1 cellular context compared by ENCODE assay signal in the genomic region with DNA sequence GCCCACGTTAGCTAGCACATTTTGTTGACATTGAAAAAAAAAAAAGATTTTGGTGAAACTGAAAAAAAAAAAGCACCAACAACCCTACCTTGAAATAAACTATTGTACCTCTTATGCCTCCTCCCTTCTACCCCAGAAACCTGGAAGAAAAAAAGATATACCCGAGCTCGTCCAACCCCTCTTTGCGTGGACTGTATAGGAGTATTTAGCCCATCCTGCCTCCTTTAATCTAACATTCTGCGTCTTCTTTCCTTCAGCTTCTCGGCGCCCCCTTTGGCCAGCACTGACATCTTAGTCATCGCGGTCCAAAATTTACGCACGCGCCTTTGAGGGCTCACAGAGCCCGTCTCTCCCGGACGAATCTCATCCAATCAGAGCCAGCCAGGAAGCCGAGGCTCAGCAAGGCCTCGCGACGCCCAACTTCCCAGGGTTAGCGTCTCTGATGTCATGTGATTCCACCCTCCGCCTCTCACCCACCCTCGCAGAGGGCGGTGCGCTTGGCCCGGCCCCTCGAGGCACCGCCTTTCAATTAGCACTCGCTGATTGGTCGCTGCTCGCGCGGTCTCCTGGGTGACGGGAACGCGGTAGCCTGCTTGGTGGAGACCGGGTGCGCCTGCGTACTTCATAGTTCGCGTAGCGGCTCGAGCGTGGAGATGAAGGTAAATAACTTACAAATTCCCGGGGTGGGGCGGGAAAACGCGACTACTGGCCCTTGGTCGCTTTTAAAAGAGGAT.
TF ChIP-seq lines count a peak whose summit lies in the region.

A gene (plus strand): TSS at position 625 of the 734 bp plus-strand sequence. CDS start 29 bp downstream, at position 654.

TF ChIP-seq in HepG2, 621 proteins besides CTCF, POLR2A, EP300 and RAD21 (continued from another document and continues in another):
- TF ChIP-seq, protein P1, sequence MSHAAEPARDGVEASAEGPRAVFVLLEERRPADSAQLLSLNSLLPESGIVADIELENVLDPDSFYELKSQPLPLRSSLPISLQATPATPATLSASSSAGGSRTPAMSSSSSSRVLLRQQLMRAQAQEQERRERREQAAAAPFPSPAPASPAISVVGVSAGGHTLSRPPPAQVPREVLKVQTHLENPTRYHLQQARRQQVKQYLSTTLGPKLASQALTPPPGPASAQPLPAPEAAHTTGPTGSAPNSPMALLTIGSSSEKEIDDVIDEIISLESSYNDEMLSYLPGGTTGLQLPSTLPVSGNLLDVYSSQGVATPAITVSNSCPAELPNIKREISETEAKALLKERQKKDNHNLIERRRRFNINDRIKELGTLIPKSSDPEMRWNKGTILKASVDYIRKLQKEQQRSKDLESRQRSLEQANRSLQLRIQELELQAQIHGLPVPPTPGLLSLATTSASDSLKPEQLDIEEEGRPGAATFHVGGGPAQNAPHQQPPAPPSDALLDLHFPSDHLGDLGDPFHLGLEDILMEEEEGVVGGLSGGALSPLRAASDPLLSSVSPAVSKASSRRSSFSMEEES (CRISPR knock-in tag; IDR thresholded peaks at IDR 0.05), result peak; percentile 93
- TF ChIP-seq TGIF2 (CRISPR knock-in tag; IDR thresholded peaks at IDR 0.05), result 0 out of 2 replicates have a peak, but pooled peaks have one; percentile 17
- peak; percentile 40; the same call in 1 of the 2 replicates for TF ChIP-seq KDM5B (CRISPR knock-in tag; IDR thresholded peaks at IDR 0.05; ENCODE audit: borderline replicate concordance)
- peak; percentile 90 for TF ChIP-seq ELF1 (CRISPR knock-in tag; IDR thresholded peaks at IDR 0.05)
- TF ChIP-seq, protein P2, sequence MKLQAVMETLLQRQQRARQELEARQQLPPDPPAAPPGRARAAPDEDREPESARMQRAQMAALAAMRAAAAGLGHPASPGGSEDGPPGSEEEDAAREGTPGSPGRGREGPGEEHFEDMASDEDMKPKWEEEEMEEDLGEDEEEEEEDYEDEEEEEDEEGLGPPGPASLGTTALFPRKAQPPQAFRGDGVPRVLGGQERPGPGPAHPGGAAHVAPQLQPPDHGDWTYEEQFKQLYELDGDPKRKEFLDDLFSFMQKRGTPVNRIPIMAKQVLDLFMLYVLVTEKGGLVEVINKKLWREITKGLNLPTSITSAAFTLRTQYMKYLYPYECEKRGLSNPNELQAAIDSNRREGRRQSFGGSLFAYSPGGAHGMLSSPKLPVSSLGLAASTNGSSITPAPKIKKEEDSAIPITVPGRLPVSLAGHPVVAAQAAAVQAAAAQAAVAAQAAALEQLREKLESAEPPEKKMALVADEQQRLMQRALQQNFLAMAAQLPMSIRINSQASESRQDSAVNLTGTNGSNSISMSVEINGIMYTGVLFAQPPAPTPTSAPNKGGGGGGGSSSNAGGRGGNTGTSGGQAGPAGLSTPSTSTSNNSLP (IDR thresholded peaks at IDR 0.05; ENCODE audit: low read depth, low read length), result no peak; the same call in 1 of the 2 replicates
- TF ChIP-seq, protein P3, sequence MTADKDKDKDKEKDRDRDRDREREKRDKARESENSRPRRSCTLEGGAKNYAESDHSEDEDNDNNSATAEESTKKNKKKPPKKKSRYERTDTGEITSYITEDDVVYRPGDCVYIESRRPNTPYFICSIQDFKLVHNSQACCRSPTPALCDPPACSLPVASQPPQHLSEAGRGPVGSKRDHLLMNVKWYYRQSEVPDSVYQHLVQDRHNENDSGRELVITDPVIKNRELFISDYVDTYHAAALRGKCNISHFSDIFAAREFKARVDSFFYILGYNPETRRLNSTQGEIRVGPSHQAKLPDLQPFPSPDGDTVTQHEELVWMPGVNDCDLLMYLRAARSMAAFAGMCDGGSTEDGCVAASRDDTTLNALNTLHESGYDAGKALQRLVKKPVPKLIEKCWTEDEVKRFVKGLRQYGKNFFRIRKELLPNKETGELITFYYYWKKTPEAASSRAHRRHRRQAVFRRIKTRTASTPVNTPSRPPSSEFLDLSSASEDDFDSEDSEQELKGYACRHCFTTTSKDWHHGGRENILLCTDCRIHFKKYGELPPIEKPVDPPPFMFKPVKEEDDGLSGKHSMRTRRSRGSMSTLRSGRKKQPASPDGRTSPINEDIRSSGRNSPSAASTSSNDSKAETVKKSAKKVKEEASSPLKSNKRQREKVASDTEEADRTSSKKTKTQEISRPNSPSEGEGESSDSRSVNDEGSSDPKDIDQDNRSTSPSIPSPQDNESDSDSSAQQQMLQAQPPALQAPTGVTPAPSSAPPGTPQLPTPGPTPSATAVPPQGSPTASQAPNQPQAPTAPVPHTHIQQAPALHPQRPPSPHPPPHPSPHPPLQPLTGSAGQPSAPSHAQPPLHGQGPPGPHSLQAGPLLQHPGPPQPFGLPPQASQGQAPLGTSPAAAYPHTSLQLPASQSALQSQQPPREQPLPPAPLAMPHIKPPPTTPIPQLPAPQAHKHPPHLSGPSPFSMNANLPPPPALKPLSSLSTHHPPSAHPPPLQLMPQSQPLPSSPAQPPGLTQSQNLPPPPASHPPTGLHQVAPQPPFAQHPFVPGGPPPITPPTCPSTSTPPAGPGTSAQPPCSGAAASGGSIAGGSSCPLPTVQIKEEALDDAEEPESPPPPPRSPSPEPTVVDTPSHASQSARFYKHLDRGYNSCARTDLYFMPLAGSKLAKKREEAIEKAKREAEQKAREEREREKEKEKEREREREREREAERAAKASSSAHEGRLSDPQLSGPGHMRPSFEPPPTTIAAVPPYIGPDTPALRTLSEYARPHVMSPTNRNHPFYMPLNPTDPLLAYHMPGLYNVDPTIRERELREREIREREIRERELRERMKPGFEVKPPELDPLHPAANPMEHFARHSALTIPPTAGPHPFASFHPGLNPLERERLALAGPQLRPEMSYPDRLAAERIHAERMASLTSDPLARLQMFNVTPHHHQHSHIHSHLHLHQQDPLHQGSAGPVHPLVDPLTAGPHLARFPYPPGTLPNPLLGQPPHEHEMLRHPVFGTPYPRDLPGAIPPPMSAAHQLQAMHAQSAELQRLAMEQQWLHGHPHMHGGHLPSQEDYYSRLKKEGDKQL (CRISPR knock-in tag; IDR thresholded peaks at IDR 0.05; ENCODE audit: low read depth), result no peak
- TF ChIP-seq, protein P4, sequence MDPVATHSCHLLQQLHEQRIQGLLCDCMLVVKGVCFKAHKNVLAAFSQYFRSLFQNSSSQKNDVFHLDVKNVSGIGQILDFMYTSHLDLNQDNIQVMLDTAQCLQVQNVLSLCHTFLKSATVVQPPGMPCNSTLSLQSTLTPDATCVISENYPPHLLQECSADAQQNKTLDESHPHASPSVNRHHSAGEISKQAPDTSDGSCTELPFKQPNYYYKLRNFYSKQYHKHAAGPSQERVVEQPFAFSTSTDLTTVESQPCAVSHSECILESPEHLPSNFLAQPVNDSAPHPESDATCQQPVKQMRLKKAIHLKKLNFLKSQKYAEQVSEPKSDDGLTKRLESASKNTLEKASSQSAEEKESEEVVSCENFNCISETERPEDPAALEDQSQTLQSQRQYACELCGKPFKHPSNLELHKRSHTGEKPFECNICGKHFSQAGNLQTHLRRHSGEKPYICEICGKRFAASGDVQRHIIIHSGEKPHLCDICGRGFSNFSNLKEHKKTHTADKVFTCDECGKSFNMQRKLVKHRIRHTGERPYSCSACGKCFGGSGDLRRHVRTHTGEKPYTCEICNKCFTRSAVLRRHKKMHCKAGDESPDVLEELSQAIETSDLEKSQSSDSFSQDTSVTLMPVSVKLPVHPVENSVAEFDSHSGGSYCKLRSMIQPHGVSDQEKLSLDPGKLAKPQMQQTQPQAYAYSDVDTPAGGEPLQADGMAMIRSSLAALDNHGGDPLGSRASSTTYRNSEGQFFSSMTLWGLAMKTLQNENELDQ (CRISPR knock-in tag; IDR thresholded peaks at IDR 0.05; ENCODE audit: borderline replicate concordance), result no peak
- TF ChIP-seq, protein P5, sequence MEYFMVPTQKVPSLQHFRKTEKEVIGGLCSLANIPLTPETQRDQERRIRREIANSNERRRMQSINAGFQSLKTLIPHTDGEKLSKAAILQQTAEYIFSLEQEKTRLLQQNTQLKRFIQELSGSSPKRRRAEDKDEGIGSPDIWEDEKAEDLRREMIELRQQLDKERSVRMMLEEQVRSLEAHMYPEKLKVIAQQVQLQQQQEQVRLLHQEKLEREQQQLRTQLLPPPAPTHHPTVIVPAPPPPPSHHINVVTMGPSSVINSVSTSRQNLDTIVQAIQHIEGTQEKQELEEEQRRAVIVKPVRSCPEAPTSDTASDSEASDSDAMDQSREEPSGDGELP (IDR thresholded peaks at IDR 0.05; ENCODE audit: borderline replicate concordance, low read depth), result peak; percentile 14; the same call in 1 of the 2 replicates
- TF ChIP-seq ZNF614 (CRISPR knock-in tag; IDR thresholded peaks at IDR 0.05; ENCODE audit: borderline replicate concordance), result no peak
- TF ChIP-seq, protein P6, sequence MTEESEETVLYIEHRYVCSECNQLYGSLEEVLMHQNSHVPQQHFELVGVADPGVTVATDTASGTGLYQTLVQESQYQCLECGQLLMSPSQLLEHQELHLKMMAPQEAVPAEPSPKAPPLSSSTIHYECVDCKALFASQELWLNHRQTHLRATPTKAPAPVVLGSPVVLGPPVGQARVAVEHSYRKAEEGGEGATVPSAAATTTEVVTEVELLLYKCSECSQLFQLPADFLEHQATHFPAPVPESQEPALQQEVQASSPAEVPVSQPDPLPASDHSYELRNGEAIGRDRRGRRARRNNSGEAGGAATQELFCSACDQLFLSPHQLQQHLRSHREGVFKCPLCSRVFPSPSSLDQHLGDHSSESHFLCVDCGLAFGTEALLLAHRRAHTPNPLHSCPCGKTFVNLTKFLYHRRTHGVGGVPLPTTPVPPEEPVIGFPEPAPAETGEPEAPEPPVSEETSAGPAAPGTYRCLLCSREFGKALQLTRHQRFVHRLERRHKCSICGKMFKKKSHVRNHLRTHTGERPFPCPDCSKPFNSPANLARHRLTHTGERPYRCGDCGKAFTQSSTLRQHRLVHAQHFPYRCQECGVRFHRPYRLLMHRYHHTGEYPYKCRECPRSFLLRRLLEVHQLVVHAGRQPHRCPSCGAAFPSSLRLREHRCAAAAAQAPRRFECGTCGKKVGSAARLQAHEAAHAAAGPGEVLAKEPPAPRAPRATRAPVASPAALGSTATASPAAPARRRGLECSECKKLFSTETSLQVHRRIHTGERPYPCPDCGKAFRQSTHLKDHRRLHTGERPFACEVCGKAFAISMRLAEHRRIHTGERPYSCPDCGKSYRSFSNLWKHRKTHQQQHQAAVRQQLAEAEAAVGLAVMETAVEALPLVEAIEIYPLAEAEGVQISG (CRISPR knock-in tag; IDR thresholded peaks at IDR 0.05), result peak; percentile 47; the same call in 1 of the 2 replicates
- TF ChIP-seq SIX1 (CRISPR knock-in tag; IDR thresholded peaks at IDR 0.05; ENCODE audit: borderline replicate concordance), result no peak
- TF ChIP-seq, protein P7, sequence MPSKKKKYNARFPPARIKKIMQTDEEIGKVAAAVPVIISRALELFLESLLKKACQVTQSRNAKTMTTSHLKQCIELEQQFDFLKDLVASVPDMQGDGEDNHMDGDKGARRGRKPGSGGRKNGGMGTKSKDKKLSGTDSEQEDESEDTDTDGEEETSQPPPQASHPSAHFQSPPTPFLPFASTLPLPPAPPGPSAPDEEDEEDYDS (CRISPR knock-in tag; IDR thresholded peaks at IDR 0.05), result peak; percentile 81
- TF ChIP-seq RELA (CRISPR knock-in tag; IDR thresholded peaks at IDR 0.05), result no peak
- TF ChIP-seq ZMYM4 (CRISPR knock-in tag; IDR thresholded peaks at IDR 0.05), result peak; percentile 96
- TF ChIP-seq, protein P8, sequence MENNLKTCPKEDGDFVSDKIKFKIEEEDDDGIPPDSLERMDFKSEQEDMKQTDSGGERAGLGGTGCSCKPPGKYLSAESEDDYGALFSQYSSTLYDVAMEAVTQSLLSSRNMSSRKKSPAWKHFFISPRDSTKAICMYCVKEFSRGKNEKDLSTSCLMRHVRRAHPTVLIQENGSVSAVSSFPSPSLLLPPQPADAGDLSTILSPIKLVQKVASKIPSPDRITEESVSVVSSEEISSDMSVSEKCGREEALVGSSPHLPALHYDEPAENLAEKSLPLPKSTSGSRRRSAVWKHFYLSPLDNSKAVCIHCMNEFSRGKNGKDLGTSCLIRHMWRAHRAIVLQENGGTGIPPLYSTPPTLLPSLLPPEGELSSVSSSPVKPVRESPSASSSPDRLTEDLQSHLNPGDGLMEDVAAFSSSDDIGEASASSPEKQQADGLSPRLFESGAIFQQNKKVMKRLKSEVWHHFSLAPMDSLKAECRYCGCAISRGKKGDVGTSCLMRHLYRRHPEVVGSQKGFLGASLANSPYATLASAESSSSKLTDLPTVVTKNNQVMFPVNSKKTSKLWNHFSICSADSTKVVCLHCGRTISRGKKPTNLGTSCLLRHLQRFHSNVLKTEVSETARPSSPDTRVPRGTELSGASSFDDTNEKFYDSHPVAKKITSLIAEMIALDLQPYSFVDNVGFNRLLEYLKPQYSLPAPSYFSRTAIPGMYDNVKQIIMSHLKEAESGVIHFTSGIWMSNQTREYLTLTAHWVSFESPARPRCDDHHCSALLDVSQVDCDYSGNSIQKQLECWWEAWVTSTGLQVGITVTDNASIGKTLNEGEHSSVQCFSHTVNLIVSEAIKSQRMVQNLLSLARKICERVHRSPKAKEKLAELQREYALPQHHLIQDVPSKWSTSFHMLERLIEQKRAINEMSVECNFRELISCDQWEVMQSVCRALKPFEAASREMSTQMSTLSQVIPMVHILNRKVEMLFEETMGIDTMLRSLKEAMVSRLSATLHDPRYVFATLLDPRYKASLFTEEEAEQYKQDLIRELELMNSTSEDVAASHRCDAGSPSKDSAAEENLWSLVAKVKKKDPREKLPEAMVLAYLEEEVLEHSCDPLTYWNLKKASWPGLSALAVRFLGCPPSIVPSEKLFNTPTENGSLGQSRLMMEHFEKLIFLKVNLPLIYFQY (CRISPR knock-in tag; IDR thresholded peaks at IDR 0.05; ENCODE audit: borderline replicate concordance), result 0 out of 2 replicates have a peak, but pooled peaks have one; percentile 29
- no peak for TF ChIP-seq SRF (IDR thresholded peaks at IDR 0.05; ENCODE audit: low read depth, low read length)
- peak; percentile 85 for TF ChIP-seq NFYC (CRISPR knock-in tag; IDR thresholded peaks at IDR 0.05)
- no peak for TF ChIP-seq ZNF564 (CRISPR knock-in tag; IDR thresholded peaks at IDR 0.05)
- TF ChIP-seq, protein P9, sequence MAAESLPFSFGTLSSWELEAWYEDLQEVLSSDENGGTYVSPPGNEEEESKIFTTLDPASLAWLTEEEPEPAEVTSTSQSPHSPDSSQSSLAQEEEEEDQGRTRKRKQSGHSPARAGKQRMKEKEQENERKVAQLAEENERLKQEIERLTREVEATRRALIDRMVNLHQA (CRISPR knock-in tag; IDR thresholded peaks at IDR 0.05), result no peak
- TF ChIP-seq, protein P10, sequence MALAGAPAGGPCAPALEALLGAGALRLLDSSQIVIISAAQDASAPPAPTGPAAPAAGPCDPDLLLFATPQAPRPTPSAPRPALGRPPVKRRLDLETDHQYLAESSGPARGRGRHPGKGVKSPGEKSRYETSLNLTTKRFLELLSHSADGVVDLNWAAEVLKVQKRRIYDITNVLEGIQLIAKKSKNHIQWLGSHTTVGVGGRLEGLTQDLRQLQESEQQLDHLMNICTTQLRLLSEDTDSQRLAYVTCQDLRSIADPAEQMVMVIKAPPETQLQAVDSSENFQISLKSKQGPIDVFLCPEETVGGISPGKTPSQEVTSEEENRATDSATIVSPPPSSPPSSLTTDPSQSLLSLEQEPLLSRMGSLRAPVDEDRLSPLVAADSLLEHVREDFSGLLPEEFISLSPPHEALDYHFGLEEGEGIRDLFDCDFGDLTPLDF (CRISPR knock-in tag; IDR thresholded peaks at IDR 0.05), result 0 out of 2 replicates have a peak, but pooled peaks have one; percentile 56
- no peak for TF ChIP-seq FLYWCH1 (CRISPR knock-in tag; IDR thresholded peaks at IDR 0.05)
- TF ChIP-seq SRSF1 (optimal IDR thresholded peaks at IDR 0.05; ENCODE audit: low read depth, low read length), result no peak
- TF ChIP-seq ZNF747 (CRISPR knock-in tag; IDR thresholded peaks at IDR 0.05; ENCODE audit: borderline replicate concordance), result peak; percentile 48; the same call in 1 of the 2 replicates
- TF ChIP-seq ZNF782 (CRISPR knock-in tag; IDR thresholded peaks at IDR 0.05; ENCODE audit: borderline replicate concordance), result no peak; the same call in 1 of the 2 replicates
- 0 out of 2 replicates have a peak, but pooled peaks have one; percentile 31 for TF ChIP-seq ZNF891 (CRISPR knock-in tag; IDR thresholded peaks at IDR 0.05)
- peak; percentile 90 for TF ChIP-seq POGZ (CRISPR knock-in tag; IDR thresholded peaks at IDR 0.05)
- TF ChIP-seq RAD51 (IDR thresholded peaks at IDR 0.05; ENCODE audit: borderline replicate concordance), result peak; percentile 71
